Comparison of ENCODE assay signal across 13 cellular contexts in the genomic region with DNA sequence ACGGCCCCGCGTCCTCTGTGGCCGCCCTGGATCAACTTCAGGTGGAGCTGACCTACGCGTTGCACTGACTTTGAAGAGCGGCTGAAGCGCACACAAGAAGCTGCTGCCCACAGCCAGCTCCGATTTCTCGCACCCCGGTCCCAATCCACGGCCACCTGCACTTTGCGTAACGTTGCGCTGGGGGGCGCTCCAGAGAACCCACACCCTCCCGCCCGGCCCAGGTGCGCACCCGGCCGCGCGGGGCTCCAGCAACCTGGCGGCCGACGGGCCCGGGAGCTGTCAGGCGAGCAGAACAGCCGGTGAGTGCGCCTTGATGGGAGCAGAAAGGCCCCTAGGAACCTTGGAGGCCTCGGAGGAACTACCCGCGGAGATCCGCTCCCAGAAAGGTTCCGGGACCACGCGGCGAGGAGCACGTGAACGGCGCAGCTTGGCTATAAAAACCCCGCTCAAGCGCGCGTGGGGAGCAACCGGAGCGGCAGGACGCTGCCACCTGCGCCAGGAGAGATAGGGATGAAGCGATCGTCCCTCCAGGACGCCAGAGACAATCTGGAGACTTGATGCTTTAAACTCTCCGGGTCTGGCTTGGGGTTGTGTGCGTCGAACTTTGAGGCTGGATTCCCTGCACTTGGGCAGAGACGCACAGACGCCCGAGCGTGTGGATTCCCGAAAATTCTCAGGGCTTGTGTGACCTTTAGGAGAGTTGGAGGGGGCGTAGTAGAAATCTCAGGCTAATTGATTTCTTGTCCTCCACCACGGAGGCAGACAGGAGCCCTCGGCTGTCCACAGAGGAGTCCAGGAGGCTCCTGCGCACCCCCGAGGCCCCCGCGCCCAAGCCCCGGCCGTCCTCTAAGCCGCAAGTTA. TPM values are rescaled to one million over a fixed set of nuclear protein-coding genes. Genes with fewer than 3 reads are reported as not detected.
A peak's percentile ranks its signal among the peaks of the same experiment; 100 is the strongest.
DNase-seq lines count a peak whose midpoint lies in the region; ATAC-seq and TF ChIP-seq lines count a peak whose summit lies in the region.
"Had no signal": no experiment of that assay in that cellular context is flagged by ENCODE, and none has a peak within 500 bp of the region (broad histone marks: within the 10 kb centered on the region; RNA-seq: fewer than 3 reads in every experiment).

No MANE protein-coding gene starts in this region.

- H3K9me3 Mint-ChIP-seq in progenitor cell of endocrine pancreas (ENCODE audit: low read depth), result no peaks in the 10 kb centered on the region
- H3K9me3 Mint-ChIP-seq: activated T-helper 17 cell treated with anti-CD3 and anti-CD28 coated beads, Interleukin-2, amount 50 U/mL, for 72 hours had no signal

- DNase-seq in NCI-H524 (lab: John Stamatoyannopoulos, UW), result peak; percentile 29 to 61
- DNase-seq in NCI-H524 treated with DMSO at 0.1 percent for 48 hours (lab: John Stamatoyannopoulos, UW), result no peak
- DNase-seq in NCI-H345 (lab: John Stamatoyannopoulos, UW), result peak; percentile 43
- peak; percentile 7 for DNase-seq in germinal center (ENCODE audit: low spot score)
- DNase-seq in progenitor cell of endocrine pancreas (ENCODE audit: low spot score, unreplicated experiment), result peak; percentile 52
- no peak for DNase-seq in GDM1 (lab: John Stamatoyannopoulos, UW)
- DNase-seq in epidermal melanocyte (ENCODE audit: insufficient read length, low spot score), result no peak

- peaks cover 9% of the 10 kb centered on the region for H3K4me1 Mint-ChIP-seq in progenitor cell of endocrine pancreas (ENCODE audit: low read depth)
- H3K4me1 Mint-ChIP-seq: activated T-helper 17 cell treated with anti-CD3 and anti-CD28 coated beads, Interleukin-2, amount 50 U/mL, for 72 hours had no signal

- peak; percentile 76 for TF ChIP-seq CTCF in progenitor cell of endocrine pancreas (IDR thresholded peaks at IDR 0.05; ENCODE audit: unreplicated experiment)

- H3K4me3 Mint-ChIP-seq in progenitor cell of endocrine pancreas (ENCODE audit: low read depth), result peak overlapping the region; percentile 74
- H3K4me3 Mint-ChIP-seq: activated T-helper 17 cell treated with anti-CD3 and anti-CD28 coated beads, Interleukin-2, amount 50 U/mL, for 72 hours had no signal

- H3K27me3 Mint-ChIP-seq in progenitor cell of endocrine pancreas, result peaks cover 80% of the 10 kb centered on the region

- no peak overlapping the region for H3K27ac Mint-ChIP-seq in progenitor cell of endocrine pancreas
- H3K27ac Mint-ChIP-seq: activated T-helper 17 cell treated with anti-CD3 and anti-CD28 coated beads, Interleukin-2, amount 50 U/mL, for 72 hours had no signal

- no peak for ATAC-seq in HG02970 (IDR thresholded peaks at IDR 0.05; ENCODE audit: low FRiP score, unreplicated experiment)
- ATAC-seq: A549; activated T-helper 17 cell treated with anti-CD3 and anti-CD28 coated beads, Interleukin-2, amount 50 U/mL, for 72 hours had no signal

- no peaks in the 10 kb centered on the region for H3K36me3 Mint-ChIP-seq in progenitor cell of endocrine pancreas (ENCODE audit: insufficient read depth)

RNA-seq across cellular contexts. Expression of gene NWD2, which starts 0.6 kb away (rescaled TPM):
- 0.04 and 0.05 TPM in 2 replicates for total RNA-seq in progenitor cell of endocrine pancreas
- total RNA-seq: activated T-helper 17 cell treated with anti-CD3 and anti-CD28 coated beads, Interleukin-2, amount 50 U/mL, for 72 hours; G401; NCI-H460; renal cortical epithelial cell had no signal

Comparison
In these comparisons a context has a peak if more than half of its experiments do, and no peak if none do; other contexts are left out.
1. DNase-seq: peak in NCI-H524 (2 of 2), NCI-H345 (single experiment), germinal center (single experiment) and progenitor cell of endocrine pancreas (single experiment); none in NCI-H524 treated with DMSO at 0.1 percent for 48 hours (single experiment), GDM1 (single experiment) and epidermal melanocyte (single experiment).